In genomic region chr20:31731321-31731717, GRCh38 we compare ENCODE assay signal across 20 cellular contexts.
"Had no signal": no experiment of that assay in that cellular context is flagged by ENCODE, and none has a peak within 500 bp of the region (broad histone marks: within the 10 kb centered on the region; RNA-seq: fewer than 3 reads in every experiment).

No MANE protein-coding gene starts in this region.

- H3K4me1 ChIP-seq: colonic mucosa, right atrium auricular region had no signal

- H3K36me3 ChIP-seq: colonic mucosa, right atrium auricular region, WERI-Rb-1 had no signal

- H3K4me3 ChIP-seq: colonic mucosa, right atrium auricular region had no signal

- ATAC-seq: left cardiac atrium; natural killer cell; stimulated activated effector memory CD8-positive, alpha-beta T cell treated with anti-CD3 and anti-CD28 coated beads, Interleukin-12 subunit alpha, Interleukin-12 subunit beta, amount 100 ng/mL, for 72 hours had no signal

- H3K27me3 Mint-ChIP-seq: central memory CD8-positive, alpha-beta T cell had no signal

- H3K27ac Mint-ChIP-seq: brain; endodermal cell; natural killer cell; stimulated activated effector memory CD8-positive, alpha-beta T cell treated with anti-CD3 and anti-CD28 coated beads, Interleukin-12 subunit alpha, Interleukin-12 subunit beta, amount 100 ng/mL, for 72 hours had no signal

- H3K4me3 Mint-ChIP-seq: brain; central memory CD8-positive, alpha-beta T cell; endodermal cell; natural killer cell; stimulated activated effector memory CD8-positive, alpha-beta T cell treated with anti-CD3 and anti-CD28 coated beads, Interleukin-12 subunit alpha, Interleukin-12 subunit beta, amount 100 ng/mL, for 72 hours had no signal

- H3K36me3 Mint-ChIP-seq: brain; natural killer cell; stimulated activated effector memory CD8-positive, alpha-beta T cell treated with anti-CD3 and anti-CD28 coated beads, Interleukin-12 subunit alpha, Interleukin-12 subunit beta, amount 100 ng/mL, for 72 hours had no signal

- H3K9me3 ChIP-seq: colonic mucosa, right atrium auricular region had no signal

- H3K4me1 Mint-ChIP-seq: central memory CD8-positive, alpha-beta T cell; endodermal cell; natural killer cell; stimulated activated effector memory CD8-positive, alpha-beta T cell treated with anti-CD3 and anti-CD28 coated beads, Interleukin-12 subunit alpha, Interleukin-12 subunit beta, amount 100 ng/mL, for 72 hours had no signal

- FAIRE-seq: islet of Langerhans, small intestine had no signal

- H3K27ac ChIP-seq: colonic mucosa, right atrium auricular region, WERI-Rb-1 had no signal

- H3K9me3 Mint-ChIP-seq: brain; central memory CD8-positive, alpha-beta T cell; endodermal cell; natural killer cell; stimulated activated effector memory CD8-positive, alpha-beta T cell treated with anti-CD3 and anti-CD28 coated beads, Interleukin-12 subunit alpha, Interleukin-12 subunit beta, amount 100 ng/mL, for 72 hours had no signal

- H3K27me3 ChIP-seq: colonic mucosa, right atrium auricular region had no signal

- DNase-seq: activated CD4-positive, alpha-beta T cell treated with anti-CD3 and anti-CD28 coated beads, Interleukin-2, amount 50 U/mL, for 48 hours; activated naive CD4-positive, alpha-beta T cell; colonic mucosa; endodermal cell; foreskin melanocyte; glutamatergic neuron; hippocampal formation; left cardiac atrium; natural killer cell; nucleus accumbens; small intestine; stimulated activated CD4-positive, alpha-beta T cell treated with anti-CD3 and anti-CD28 coated beads, Interleukin-4, amount 100 ng/mL, for 24 hours; SW 1271; T-helper 2 cell; WERI-Rb-1 had no signal
